In the genomic region with DNA sequence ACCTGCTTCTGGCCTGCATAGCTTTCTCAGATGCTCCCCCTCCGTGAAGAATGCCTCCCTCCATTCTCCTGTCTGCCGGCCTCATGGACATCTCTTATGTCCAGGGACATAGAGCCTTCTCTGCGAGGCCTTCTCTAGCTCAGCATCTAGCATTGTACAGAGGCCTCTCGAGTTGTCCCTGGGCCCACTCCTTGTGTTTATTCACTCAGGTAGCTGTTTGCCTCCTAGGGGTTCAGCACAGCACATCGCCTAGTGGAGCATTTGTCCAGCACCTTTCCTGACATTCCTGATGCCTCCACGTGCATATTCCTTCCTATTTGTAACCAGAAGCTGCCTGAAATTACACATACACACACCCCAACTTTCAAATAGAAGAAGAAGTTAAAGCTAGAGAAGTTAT, we compare ENCODE assay signal across 1 cellular context.
TF ChIP-seq lines count a peak whose summit lies in the region.

No MANE protein-coding gene starts in this region.

TF ChIP-seq in WTC11, 78 proteins besides CTCF, POLR2A, EP300 and RAD21 (continued from another document):
- TF ChIP-seq, protein P1, sequence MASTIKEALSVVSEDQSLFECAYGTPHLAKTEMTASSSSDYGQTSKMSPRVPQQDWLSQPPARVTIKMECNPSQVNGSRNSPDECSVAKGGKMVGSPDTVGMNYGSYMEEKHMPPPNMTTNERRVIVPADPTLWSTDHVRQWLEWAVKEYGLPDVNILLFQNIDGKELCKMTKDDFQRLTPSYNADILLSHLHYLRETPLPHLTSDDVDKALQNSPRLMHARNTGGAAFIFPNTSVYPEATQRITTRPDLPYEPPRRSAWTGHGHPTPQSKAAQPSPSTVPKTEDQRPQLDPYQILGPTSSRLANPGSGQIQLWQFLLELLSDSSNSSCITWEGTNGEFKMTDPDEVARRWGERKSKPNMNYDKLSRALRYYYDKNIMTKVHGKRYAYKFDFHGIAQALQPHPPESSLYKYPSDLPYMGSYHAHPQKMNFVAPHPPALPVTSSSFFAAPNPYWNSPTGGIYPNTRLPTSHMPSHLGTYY (CRISPR knock-in tag; IDR thresholded peaks at IDR 0.05): no peak
- TF ChIP-seq, protein P2, sequence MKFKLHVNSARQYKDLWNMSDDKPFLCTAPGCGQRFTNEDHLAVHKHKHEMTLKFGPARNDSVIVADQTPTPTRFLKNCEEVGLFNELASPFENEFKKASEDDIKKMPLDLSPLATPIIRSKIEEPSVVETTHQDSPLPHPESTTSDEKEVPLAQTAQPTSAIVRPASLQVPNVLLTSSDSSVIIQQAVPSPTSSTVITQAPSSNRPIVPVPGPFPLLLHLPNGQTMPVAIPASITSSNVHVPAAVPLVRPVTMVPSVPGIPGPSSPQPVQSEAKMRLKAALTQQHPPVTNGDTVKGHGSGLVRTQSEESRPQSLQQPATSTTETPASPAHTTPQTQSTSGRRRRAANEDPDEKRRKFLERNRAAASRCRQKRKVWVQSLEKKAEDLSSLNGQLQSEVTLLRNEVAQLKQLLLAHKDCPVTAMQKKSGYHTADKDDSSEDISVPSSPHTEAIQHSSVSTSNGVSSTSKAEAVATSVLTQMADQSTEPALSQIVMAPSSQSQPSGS (CRISPR knock-in tag; IDR thresholded peaks at IDR 0.05; ENCODE audit: borderline replicate concordance, low read depth): no peak
- TF ChIP-seq ZNF121 (CRISPR knock-in tag; IDR thresholded peaks at IDR 0.05) (no peak), SMAD3 (CRISPR knock-in tag; IDR thresholded peaks at IDR 0.05; ENCODE audit: borderline replicate concordance) (no peak), ETV6 (CRISPR knock-in tag; IDR thresholded peaks at IDR 0.05) (no peak), JUN (CRISPR knock-in tag; IDR thresholded peaks at IDR 0.05) (no peak), TEAD1 (CRISPR knock-in tag; IDR thresholded peaks at IDR 0.05) (no peak)
- TF ChIP-seq, protein P3, sequence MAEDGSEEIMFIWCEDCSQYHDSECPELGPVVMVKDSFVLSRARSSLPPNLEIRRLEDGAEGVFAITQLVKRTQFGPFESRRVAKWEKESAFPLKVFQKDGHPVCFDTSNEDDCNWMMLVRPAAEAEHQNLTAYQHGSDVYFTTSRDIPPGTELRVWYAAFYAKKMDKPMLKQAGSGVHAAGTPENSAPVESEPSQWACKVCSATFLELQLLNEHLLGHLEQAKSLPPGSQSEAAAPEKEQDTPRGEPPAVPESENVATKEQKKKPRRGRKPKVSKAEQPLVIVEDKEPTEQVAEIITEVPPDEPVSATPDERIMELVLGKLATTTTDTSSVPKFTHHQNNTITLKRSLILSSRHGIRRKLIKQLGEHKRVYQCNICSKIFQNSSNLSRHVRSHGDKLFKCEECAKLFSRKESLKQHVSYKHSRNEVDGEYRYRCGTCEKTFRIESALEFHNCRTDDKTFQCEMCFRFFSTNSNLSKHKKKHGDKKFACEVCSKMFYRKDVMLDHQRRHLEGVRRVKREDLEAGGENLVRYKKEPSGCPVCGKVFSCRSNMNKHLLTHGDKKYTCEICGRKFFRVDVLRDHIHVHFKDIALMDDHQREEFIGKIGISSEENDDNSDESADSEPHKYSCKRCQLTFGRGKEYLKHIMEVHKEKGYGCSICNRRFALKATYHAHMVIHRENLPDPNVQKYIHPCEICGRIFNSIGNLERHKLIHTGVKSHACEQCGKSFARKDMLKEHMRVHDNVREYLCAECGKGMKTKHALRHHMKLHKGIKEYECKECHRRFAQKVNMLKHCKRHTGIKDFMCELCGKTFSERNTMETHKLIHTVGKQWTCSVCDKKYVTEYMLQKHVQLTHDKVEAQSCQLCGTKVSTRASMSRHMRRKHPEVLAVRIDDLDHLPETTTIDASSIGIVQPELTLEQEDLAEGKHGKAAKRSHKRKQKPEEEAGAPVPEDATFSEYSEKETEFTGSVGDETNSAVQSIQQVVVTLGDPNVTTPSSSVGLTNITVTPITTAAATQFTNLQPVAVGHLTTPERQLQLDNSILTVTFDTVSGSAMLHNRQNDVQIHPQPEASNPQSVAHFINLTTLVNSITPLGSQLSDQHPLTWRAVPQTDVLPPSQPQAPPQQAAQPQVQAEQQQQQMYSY (CRISPR knock-in tag; IDR thresholded peaks at IDR 0.05): no peak
- TF ChIP-seq, protein P4, sequence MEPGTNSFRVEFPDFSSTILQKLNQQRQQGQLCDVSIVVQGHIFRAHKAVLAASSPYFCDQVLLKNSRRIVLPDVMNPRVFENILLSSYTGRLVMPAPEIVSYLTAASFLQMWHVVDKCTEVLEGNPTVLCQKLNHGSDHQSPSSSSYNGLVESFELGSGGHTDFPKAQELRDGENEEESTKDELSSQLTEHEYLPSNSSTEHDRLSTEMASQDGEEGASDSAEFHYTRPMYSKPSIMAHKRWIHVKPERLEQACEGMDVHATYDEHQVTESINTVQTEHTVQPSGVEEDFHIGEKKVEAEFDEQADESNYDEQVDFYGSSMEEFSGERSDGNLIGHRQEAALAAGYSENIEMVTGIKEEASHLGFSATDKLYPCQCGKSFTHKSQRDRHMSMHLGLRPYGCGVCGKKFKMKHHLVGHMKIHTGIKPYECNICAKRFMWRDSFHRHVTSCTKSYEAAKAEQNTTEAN (CRISPR knock-in tag; IDR thresholded peaks at IDR 0.05): no peak
- TF ChIP-seq, protein P5, sequence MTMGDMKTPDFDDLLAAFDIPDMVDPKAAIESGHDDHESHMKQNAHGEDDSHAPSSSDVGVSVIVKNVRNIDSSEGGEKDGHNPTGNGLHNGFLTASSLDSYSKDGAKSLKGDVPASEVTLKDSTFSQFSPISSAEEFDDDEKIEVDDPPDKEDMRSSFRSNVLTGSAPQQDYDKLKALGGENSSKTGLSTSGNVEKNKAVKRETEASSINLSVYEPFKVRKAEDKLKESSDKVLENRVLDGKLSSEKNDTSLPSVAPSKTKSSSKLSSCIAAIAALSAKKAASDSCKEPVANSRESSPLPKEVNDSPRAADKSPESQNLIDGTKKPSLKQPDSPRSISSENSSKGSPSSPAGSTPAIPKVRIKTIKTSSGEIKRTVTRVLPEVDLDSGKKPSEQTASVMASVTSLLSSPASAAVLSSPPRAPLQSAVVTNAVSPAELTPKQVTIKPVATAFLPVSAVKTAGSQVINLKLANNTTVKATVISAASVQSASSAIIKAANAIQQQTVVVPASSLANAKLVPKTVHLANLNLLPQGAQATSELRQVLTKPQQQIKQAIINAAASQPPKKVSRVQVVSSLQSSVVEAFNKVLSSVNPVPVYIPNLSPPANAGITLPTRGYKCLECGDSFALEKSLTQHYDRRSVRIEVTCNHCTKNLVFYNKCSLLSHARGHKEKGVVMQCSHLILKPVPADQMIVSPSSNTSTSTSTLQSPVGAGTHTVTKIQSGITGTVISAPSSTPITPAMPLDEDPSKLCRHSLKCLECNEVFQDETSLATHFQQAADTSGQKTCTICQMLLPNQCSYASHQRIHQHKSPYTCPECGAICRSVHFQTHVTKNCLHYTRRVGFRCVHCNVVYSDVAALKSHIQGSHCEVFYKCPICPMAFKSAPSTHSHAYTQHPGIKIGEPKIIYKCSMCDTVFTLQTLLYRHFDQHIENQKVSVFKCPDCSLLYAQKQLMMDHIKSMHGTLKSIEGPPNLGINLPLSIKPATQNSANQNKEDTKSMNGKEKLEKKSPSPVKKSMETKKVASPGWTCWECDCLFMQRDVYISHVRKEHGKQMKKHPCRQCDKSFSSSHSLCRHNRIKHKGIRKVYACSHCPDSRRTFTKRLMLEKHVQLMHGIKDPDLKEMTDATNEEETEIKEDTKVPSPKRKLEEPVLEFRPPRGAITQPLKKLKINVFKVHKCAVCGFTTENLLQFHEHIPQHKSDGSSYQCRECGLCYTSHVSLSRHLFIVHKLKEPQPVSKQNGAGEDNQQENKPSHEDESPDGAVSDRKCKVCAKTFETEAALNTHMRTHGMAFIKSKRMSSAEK (CRISPR knock-in tag; IDR thresholded peaks at IDR 0.05; ENCODE audit: borderline replicate concordance): no peak
- TF ChIP-seq, protein P6, sequence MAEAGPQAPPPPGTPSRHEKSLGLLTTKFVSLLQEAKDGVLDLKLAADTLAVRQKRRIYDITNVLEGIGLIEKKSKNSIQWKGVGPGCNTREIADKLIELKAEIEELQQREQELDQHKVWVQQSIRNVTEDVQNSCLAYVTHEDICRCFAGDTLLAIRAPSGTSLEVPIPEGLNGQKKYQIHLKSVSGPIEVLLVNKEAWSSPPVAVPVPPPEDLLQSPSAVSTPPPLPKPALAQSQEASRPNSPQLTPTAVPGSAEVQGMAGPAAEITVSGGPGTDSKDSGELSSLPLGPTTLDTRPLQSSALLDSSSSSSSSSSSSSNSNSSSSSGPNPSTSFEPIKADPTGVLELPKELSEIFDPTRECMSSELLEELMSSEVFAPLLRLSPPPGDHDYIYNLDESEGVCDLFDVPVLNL (CRISPR knock-in tag; IDR thresholded peaks at IDR 0.05; ENCODE audit: borderline replicate concordance, low read depth): no peak
TF ChIP-seq in WTC11: peak in this region for 0.
